In the genomic region with DNA sequence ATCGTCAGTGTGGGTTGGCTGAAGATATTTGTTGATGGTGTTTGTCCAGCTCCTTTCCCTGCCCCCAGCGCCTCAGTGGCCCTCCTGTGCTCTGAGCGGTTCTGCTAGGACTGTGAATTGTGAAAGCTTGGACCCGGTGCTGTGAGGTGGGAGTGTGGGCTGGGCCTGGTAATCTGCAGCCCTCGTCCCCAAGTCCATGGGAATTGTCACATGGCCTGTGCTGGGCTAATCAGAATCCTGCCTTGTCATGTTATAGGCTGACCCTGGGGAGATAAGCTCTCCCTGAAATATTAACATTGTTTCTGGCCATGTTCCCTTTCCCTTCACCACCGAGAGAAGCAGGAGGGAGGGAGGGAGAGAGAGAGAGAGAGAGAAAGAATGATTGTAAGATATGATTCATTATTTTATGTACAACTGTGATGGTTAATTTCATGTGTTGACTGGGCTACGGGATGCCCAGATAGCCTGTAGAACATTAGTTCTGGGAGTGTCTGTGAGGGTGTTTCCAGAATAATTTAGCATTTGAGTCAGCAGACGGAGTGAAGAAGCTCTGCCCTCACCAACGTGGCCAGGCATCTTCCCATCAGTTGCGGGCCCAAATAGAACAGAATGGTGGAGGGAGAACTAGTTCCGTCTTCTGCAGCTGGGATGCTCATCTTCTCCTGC, we compare ENCODE assay signal across 1 cellular context.
TF ChIP-seq lines count a peak whose summit lies in the region.

No MANE protein-coding gene starts in this region.

TF ChIP-seq in HCT116, 20 proteins besides CTCF, POLR2A, EP300 and RAD21 (continued from another document):
- no peak for TF ChIP-seq CEBPB (IDR thresholded peaks at IDR 0.05; ENCODE audit: low read depth)
TF ChIP-seq in HCT116: peak in this region for 0.
